9 cellular contexts compared by ENCODE assay signal in the genomic region with DNA sequence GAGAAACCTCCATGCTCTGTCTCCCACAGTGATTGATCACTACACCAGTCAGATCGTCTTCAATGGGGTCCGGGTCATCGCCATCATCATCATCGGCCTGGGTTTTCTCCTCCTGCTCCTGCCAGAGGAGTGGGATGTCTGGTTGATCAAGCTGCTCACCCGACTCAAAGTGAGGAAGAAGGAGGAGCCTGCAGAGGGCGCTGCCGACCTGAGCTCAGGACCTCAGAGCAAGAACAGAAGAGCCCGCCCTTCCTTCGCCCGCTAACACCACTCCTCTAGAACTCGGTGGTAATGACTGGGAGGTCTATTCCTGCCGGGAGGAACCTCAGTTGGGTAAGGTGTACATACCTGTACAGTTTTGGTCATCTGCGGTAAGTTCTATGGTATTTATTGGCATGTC. TPM values are rescaled to one million over a fixed set of nuclear protein-coding genes. Genes with fewer than 3 reads are reported as not detected.
A peak's percentile ranks its signal among the peaks of the same experiment; 100 is the strongest.
DNase-seq lines count a peak whose midpoint lies in the region; ATAC-seq and FAIRE-seq lines count a peak whose summit lies in the region.
"Had no signal": no experiment of that assay in that cellular context is flagged by ENCODE, and none has a peak within 500 bp of the region (broad histone marks: within the 10 kb centered on the region; RNA-seq: fewer than 3 reads in every experiment).

No MANE protein-coding gene starts in this region.

- H3K27me3 ChIP-seq in effector memory CD4-positive, alpha-beta T cell (replicated peaks; ENCODE audit: control insufficient read depth, insufficient read depth, low read length, poor library complexity, severe bottlenecking): no peaks in the 10 kb centered on the region
- peaks cover 0 to 6% of the 10 kb centered on the region in 2 donors for H3K27me3 ChIP-seq in small intestine (ENCODE audit: control insufficient read depth in 2 of 2, insufficient read depth in 2 of 2, low read length in 2 of 2)

- no peak for FAIRE-seq in small intestine (lab: Jason Lieb, UNC)

- no peaks in the 10 kb centered on the region for H3K4me1 ChIP-seq in effector memory CD4-positive, alpha-beta T cell (ENCODE audit: control insufficient read depth, insufficient read depth, low read length, poor library complexity, severe bottlenecking)
- peaks cover 0 to 1% of the 10 kb centered on the region in 2 donors for H3K4me1 ChIP-seq in small intestine (ENCODE audit: control insufficient read depth in 2 of 2, insufficient read depth in 1 of 2, low read depth in 1 of 2, low read length in 1 of 2)

- H3K4me3 ChIP-seq in effector memory CD4-positive, alpha-beta T cell (ENCODE audit: insufficient read depth, low read depth, low read length, poor library complexity, severe bottlenecking): no peak overlapping the region
- no peak overlapping the region for H3K4me3 ChIP-seq in small intestine (ENCODE audit: low read depth in 1 of 2, low read length in 2 of 2)
- H3K4me3 ChIP-seq: lung had no signal

- H3K36me3 ChIP-seq in effector memory CD4-positive, alpha-beta T cell (ENCODE audit: control insufficient read depth, insufficient read depth, low read length): no peaks in the 10 kb centered on the region
- H3K36me3 ChIP-seq in small intestine (ENCODE audit: control insufficient read depth in 2 of 2, insufficient read depth in 2 of 2, low read length in 2 of 2): no peaks in the 10 kb centered on the region

- no peaks in the 10 kb centered on the region for H3K9me3 ChIP-seq in effector memory CD4-positive, alpha-beta T cell (ENCODE audit: control insufficient read depth, low read length)
- no peaks in the 10 kb centered on the region for H3K9me3 ChIP-seq in small intestine (ENCODE audit: control insufficient read depth, low read depth)

- no peak overlapping the region for H3K27ac ChIP-seq in effector memory CD4-positive, alpha-beta T cell (ENCODE audit: insufficient read depth, low read length, poor library complexity, severe bottlenecking)
- H3K27ac ChIP-seq in small intestine (ENCODE audit: low read depth in 1 of 2, low read length in 1 of 2): no peak overlapping the region

- ATAC-seq in HG03460 (IDR thresholded peaks at IDR 0.05; ENCODE audit: unreplicated experiment): no peak

- 32 to 47% (median 42%) methylated on average over 13 of the region's 13 CpGs for WGBS in small intestine, 3 donors

- DNase-seq in EH (ENCODE audit: low read depth): peak; percentile 18
- peak; percentile 76 for DNase-seq in HuH-7 (ENCODE audit: low spot score)
- DNase-seq in T-helper 22 cell (ENCODE audit: low read depth): peak; percentile 24
- DNase-seq in effector memory CD4-positive, alpha-beta T cell: peak; percentile 17 to 32 (median 19)
- DNase-seq in small intestine: peak; percentile 15
- DNase-seq in C1 segment of cervical spinal cord (lab: John Stamatoyannopoulos, UW): no peak
- no peak for DNase-seq in NCI-H1048 (lab: John Stamatoyannopoulos, UW)

RNA-seq across cellular contexts. Expression of a gene that starts 50.3 kb away (rescaled TPM):
- polyA plus RNA-seq in small intestine: 100 to 1,000 TPM in 1 of 3 donors, 10 to 100 TPM in 2; 88.7 to 154 (median 88.9) TPM

Comparison
In these comparisons a context has a peak if more than half of its experiments do, and no peak if none do; other contexts are left out.
1. DNase-seq: peak in EH (single experiment), HuH-7 (single experiment), T-helper 22 cell (single experiment), effector memory CD4-positive, alpha-beta T cell (3 of 3) and small intestine (single experiment); none in C1 segment of cervical spinal cord (0 of 14) and NCI-H1048 (single experiment).